In the genomic region with DNA sequence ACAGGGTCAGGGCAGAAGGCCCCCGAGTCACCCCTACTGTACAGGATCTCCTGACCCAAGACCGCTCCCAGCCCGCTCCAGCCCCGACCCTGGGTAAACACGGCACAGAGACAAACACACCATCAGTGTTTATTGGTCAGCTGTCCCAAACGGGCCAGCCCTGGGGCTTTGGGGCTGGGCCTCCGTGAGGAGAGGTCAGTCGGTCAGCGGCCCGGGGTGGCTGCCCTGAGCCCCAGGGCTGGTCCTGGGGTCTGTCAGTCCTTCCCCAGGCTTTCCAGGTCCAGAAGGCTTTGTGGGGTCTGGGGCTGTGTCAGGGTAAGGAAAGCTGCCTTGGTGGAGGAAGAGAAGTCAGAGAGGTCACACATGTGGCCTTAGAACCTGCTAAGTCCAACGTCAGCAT, we compare ENCODE assay signal across 19 cellular contexts. TPM values are rescaled to one million over a fixed set of nuclear protein-coding genes. Genes with fewer than 3 reads are reported as not detected.
A peak's percentile ranks its signal among the peaks of the same experiment; 100 is the strongest.
DNase-seq lines count a peak whose midpoint lies in the region; ATAC-seq and TF ChIP-seq lines count a peak whose summit lies in the region.
"Had no signal": no experiment of that assay in that cellular context is flagged by ENCODE, and none has a peak within 500 bp of the region (broad histone marks: within the 10 kb centered on the region; RNA-seq: fewer than 3 reads in every experiment).

No MANE protein-coding gene starts in this region.

- ATAC-seq in GM19467 (IDR thresholded peaks at IDR 0.05; ENCODE audit: unreplicated experiment): no peak
- ATAC-seq: gastrocnemius medialis, mucosa of descending colon, pancreas, sciatic nerve had no signal

- H3K27me3 Mint-ChIP-seq in activated T-cell treated with anti-CD3 and anti-CD28 coated beads, Interleukin-2, amount 50 U/mL, for 24 hours: no peaks in the 10 kb centered on the region
- H3K27me3 Mint-ChIP-seq in Calu3 (ENCODE audit: unreplicated experiment): no peaks in the 10 kb centered on the region
- no peaks in the 10 kb centered on the region for H3K27me3 Mint-ChIP-seq in activated T-helper 1 cell treated with anti-CD3 and anti-CD28 coated beads, Interleukin-12 subunit alpha, Interleukin-12 subunit beta, Interleukin-2, Interleukin-4 antibody, amounts not matched to agents 30 ng/mL and 10 ng/mL and 1 ng/mL, durations not matched to agents 14 hours and 24 hours and 36 hours (ENCODE audit: insufficient read depth)

- no peak for TF ChIP-seq EP300 in neural cell (conservative IDR thresholded peaks at IDR 0.05; ENCODE audit: poor library complexity, severe bottlenecking)

- H4K20me1 ChIP-seq in neural cell (ENCODE audit: insufficient read depth): no peaks in the 10 kb centered on the region

- H3K4me1 Mint-ChIP-seq in activated T-cell treated with anti-CD3 and anti-CD28 coated beads, Interleukin-2, amount 50 U/mL, for 24 hours (ENCODE audit: low read depth): peaks cover 61% of the 10 kb centered on the region
- peaks cover 43% of the 10 kb centered on the region for H3K4me1 Mint-ChIP-seq in Calu3 (ENCODE audit: low read depth, unreplicated experiment)
- peaks cover 48% of the 10 kb centered on the region for H3K4me1 Mint-ChIP-seq in activated T-helper 1 cell treated with anti-CD3 and anti-CD28 coated beads, Interleukin-12 subunit alpha, Interleukin-12 subunit beta, Interleukin-2, Interleukin-4 antibody, amounts not matched to agents 30 ng/mL and 10 ng/mL and 1 ng/mL, durations not matched to agents 14 hours and 24 hours and 36 hours (ENCODE audit: low read depth)

- H3K9ac ChIP-seq in neural cell (ENCODE audit: low read length): no peak overlapping the region

- peaks cover 57% of the 10 kb centered on the region for H3K36me3 Mint-ChIP-seq in activated T-cell treated with anti-CD3 and anti-CD28 coated beads, Interleukin-2, amount 50 U/mL, for 24 hours (ENCODE audit: low read depth)
- H3K36me3 Mint-ChIP-seq in Calu3 (ENCODE audit: insufficient read depth, unreplicated experiment): peaks cover 61% of the 10 kb centered on the region
- peaks cover 23% of the 10 kb centered on the region for H3K36me3 Mint-ChIP-seq in activated T-helper 1 cell treated with anti-CD3 and anti-CD28 coated beads, Interleukin-12 subunit alpha, Interleukin-12 subunit beta, Interleukin-2, Interleukin-4 antibody, amounts not matched to agents 30 ng/mL and 10 ng/mL and 1 ng/mL, durations not matched to agents 14 hours and 24 hours and 36 hours (ENCODE audit: low read depth)

- TF ChIP-seq RAD21 in neural cell (conservative IDR thresholded peaks at IDR 0.05): no peak

- peaks cover 11% of the 10 kb centered on the region for H3K79me2 ChIP-seq in neural cell (replicated peaks; ENCODE audit: insufficient read depth, low read length)

- no peaks in the 10 kb centered on the region for H3K9me2 ChIP-seq in neural cell (ENCODE audit: insufficient read depth, low read length)

- no peaks in the 10 kb centered on the region for H3K36me3 ChIP-seq in neural cell (ENCODE audit: insufficient read depth, low read length)
- H3K36me3 ChIP-seq: pancreas had no signal

- H2AFZ ChIP-seq in neural cell (ENCODE audit: low read depth, low read length): no peak overlapping the region

- intact Hi-C loops in Calu3 (cut with micrococcal nuclease; ENCODE audit: unreplicated experiment): no loop called here
- intact Hi-C loops in activated T-helper 1 cell treated with anti-CD3 and anti-CD28 coated beads, Interleukin-12 subunit alpha, Interleukin-12 subunit beta, Interleukin-2, Interleukin-4 antibody, amounts not matched to agents 30 ng/mL and 10 ng/mL and 1 ng/mL, durations not matched to agents 14 hours and 24 hours and 36 hours (cut with micrococcal nuclease): loop anchor here (5.0 kb wide), 2 partner anchors 323 to 947 kb away; a partner anchor contains a TSS

- H3K27ac Mint-ChIP-seq in activated T-cell treated with anti-CD3 and anti-CD28 coated beads, Interleukin-2, amount 50 U/mL, for 24 hours: peak overlapping the region; percentile 67
- H3K27ac Mint-ChIP-seq in Calu3 (ENCODE audit: unreplicated experiment): no peak overlapping the region
- H3K27ac Mint-ChIP-seq in activated T-helper 1 cell treated with anti-CD3 and anti-CD28 coated beads, Interleukin-12 subunit alpha, Interleukin-12 subunit beta, Interleukin-2, Interleukin-4 antibody, amounts not matched to agents 30 ng/mL and 10 ng/mL and 1 ng/mL, durations not matched to agents 14 hours and 24 hours and 36 hours: no peak overlapping the region

- H3K9me3 ChIP-seq in neural cell (ENCODE audit: low read length): no peaks in the 10 kb centered on the region
- H3K9me3 ChIP-seq: gastrocnemius medialis, left ventricle myocardium inferior, mucosa of descending colon, pancreas, SJSA1 had no signal

- no peaks in the 10 kb centered on the region for H3K27me3 ChIP-seq in neural cell (ENCODE audit: insufficient read depth, low read depth, low read length)
- H3K27me3 ChIP-seq: pancreas, SJSA1 had no signal

- no peak for TF ChIP-seq CTCF in Calu3 (IDR thresholded peaks at IDR 0.05; ENCODE audit: unreplicated experiment)
- TF ChIP-seq CTCF in neural cell (IDR thresholded peaks at IDR 0.05; ENCODE audit: poor library complexity, severe bottlenecking): no peak

- H3F3A ChIP-seq in neural cell (ENCODE audit: insufficient read depth, low read length, poor library complexity, severe bottlenecking): no peaks in the 10 kb centered on the region

- no peak for DNase-seq in activated T-cell treated with anti-CD3 and anti-CD28 coated beads, Interleukin-2, amount 50 U/mL, for 24 hours
- DNase-seq in activated T-cell treated with anti-CD3 and anti-CD28 coated beads, Interleukin-2, amount 50 U/mL, for 48 hours: no peak
- DNase-seq in Calu3 (no peak), hippocampal formation (lab: John Stamatoyannopoulos, UW) (no peak), NCI-H2081 treated with DMSO at 0.1 percent for 48 hours (lab: John Stamatoyannopoulos, UW) (no peak)
- no peak for DNase-seq in activated T-helper 1 cell treated with anti-CD3 and anti-CD28 coated beads, Interleukin-12 subunit alpha, Interleukin-12 subunit beta, Interleukin-2, Interleukin-4 antibody, amounts not matched to agents 30 ng/mL and 10 ng/mL and 1 ng/mL, durations not matched to agents 14 hours and 24 hours and 36 hours (ENCODE audit: low spot score)
- DNase-seq: activated gamma-delta T cell, dermis blood vessel endothelial cell, gastrocnemius medialis, left ventricle myocardium inferior, mucosa of descending colon, MV-4-11, NCI-H2029 treated with DMSO at 0.1 percent for 48 hours, NCI-H510A treated with DMSO at 0.1 percent for 48 hours had no signal

- no peaks in the 10 kb centered on the region for H3K9me3 Mint-ChIP-seq in activated T-cell treated with anti-CD3 and anti-CD28 coated beads, Interleukin-2, amount 50 U/mL, for 24 hours
- H3K9me3 Mint-ChIP-seq in Calu3 (ENCODE audit: low read depth, unreplicated experiment): no peaks in the 10 kb centered on the region
- no peaks in the 10 kb centered on the region for H3K9me3 Mint-ChIP-seq in activated T-helper 1 cell treated with anti-CD3 and anti-CD28 coated beads, Interleukin-12 subunit alpha, Interleukin-12 subunit beta, Interleukin-2, Interleukin-4 antibody, amounts not matched to agents 30 ng/mL and 10 ng/mL and 1 ng/mL, durations not matched to agents 14 hours and 24 hours and 36 hours

- BruUV-seq in Calu3 (replicated peaks; lab: Mats Ljungman, UMichigan): no TSS peak

- no peak overlapping the region for H3K27ac ChIP-seq in neural cell (ENCODE audit: low read length)
- H3K27ac ChIP-seq: gastrocnemius medialis, left ventricle myocardium inferior, pancreas, SJSA1 had no signal

- peak overlapping the region; percentile 92 for H3K4me3 ChIP-seq in neural cell (ENCODE audit: low read length)
- H3K4me3 ChIP-seq: gastrocnemius medialis, left ventricle myocardium inferior, mucosa of descending colon, pancreas, SJSA1 had no signal

- CTCF ChIA-PET in Calu3 (lab: Charles Lee): interaction anchor here (0.5 kb wide), 1 partner anchor 65 kb away, joined by 5 read pairs; no protein-coding TSS in a partner anchor

- peak overlapping the region; percentile 93 for H3K4me3 Mint-ChIP-seq in activated T-cell treated with anti-CD3 and anti-CD28 coated beads, Interleukin-2, amount 50 U/mL, for 24 hours
- peak overlapping the region; percentile 12 for H3K4me3 Mint-ChIP-seq in Calu3 (ENCODE audit: low read depth, unreplicated experiment)
- peak overlapping the region; percentile 15 for H3K4me3 Mint-ChIP-seq in activated T-helper 1 cell treated with anti-CD3 and anti-CD28 coated beads, Interleukin-12 subunit alpha, Interleukin-12 subunit beta, Interleukin-2, Interleukin-4 antibody, amounts not matched to agents 30 ng/mL and 10 ng/mL and 1 ng/mL, durations not matched to agents 14 hours and 24 hours and 36 hours

- H3K4me2 ChIP-seq in neural cell (ENCODE audit: low read length): no peak overlapping the region

RNA-seq across cellular contexts. Expression of a gene that starts 2.7 kb away (rescaled TPM):
- 31.5 and 39.9 TPM in 2 replicates for total RNA-seq in Calu3 (2022)
- 62.6 and 70.2 TPM in 2 replicates for total RNA-seq in activated T-helper 1 cell treated with anti-CD3 and anti-CD28 coated beads, Interleukin-12 subunit alpha, Interleukin-12 subunit beta, Interleukin-2, Interleukin-4 antibody, amounts not matched to agents 30 ng/mL and 10 ng/mL and 1 ng/mL, durations not matched to agents 14 hours and 24 hours and 36 hours
- 30.5 and 44.9 TPM in 2 replicates for polyA plus RNA-seq in neural cell
- polyA minus RNA-seq in neural cell: 15.3 and 20.8 TPM in 2 replicates

RNA-seq across cellular contexts. Expression of a gene that starts 4.4 kb away (rescaled TPM):
- total RNA-seq in Calu3 (2022): 0.17 and 1.1 TPM in 2 replicates
- 1.1 and 1.2 TPM in 2 replicates for total RNA-seq in activated T-helper 1 cell treated with anti-CD3 and anti-CD28 coated beads, Interleukin-12 subunit alpha, Interleukin-12 subunit beta, Interleukin-2, Interleukin-4 antibody, amounts not matched to agents 30 ng/mL and 10 ng/mL and 1 ng/mL, durations not matched to agents 14 hours and 24 hours and 36 hours
- polyA plus RNA-seq in neural cell: 3.4 and 5.2 TPM in 2 replicates
- polyA minus RNA-seq in neural cell: 2.5 and 6.6 TPM in 2 replicates

RNA-seq across cellular contexts. Expression of a gene that starts 18.1 kb away (rescaled TPM):
- 11.8 and 12.8 TPM in 2 replicates for total RNA-seq in Calu3 (2022)
- total RNA-seq in activated T-helper 1 cell treated with anti-CD3 and anti-CD28 coated beads, Interleukin-12 subunit alpha, Interleukin-12 subunit beta, Interleukin-2, Interleukin-4 antibody, amounts not matched to agents 30 ng/mL and 10 ng/mL and 1 ng/mL, durations not matched to agents 14 hours and 24 hours and 36 hours: 30.8 and 31.6 TPM in 2 replicates
- 4.8 and 5.9 TPM in 2 replicates for polyA plus RNA-seq in neural cell
- polyA minus RNA-seq in neural cell: 5.8 and 6.8 TPM in 2 replicates

RNA-seq across cellular contexts. Expression of a gene that starts 35.6 kb away (rescaled TPM):
- total RNA-seq in Calu3 (2022): 9.1 and 12.1 TPM in 2 replicates
- total RNA-seq in activated T-helper 1 cell treated with anti-CD3 and anti-CD28 coated beads, Interleukin-12 subunit alpha, Interleukin-12 subunit beta, Interleukin-2, Interleukin-4 antibody, amounts not matched to agents 30 ng/mL and 10 ng/mL and 1 ng/mL, durations not matched to agents 14 hours and 24 hours and 36 hours: 60.6 and 62.4 TPM in 2 replicates
- polyA plus RNA-seq in neural cell: 44.2 and 59.3 TPM in 2 replicates
- 30.3 and 33.8 TPM in 2 replicates for polyA minus RNA-seq in neural cell

RNA-seq across cellular contexts. Expression of a gene that starts 45.8 kb away (rescaled TPM):
- total RNA-seq in Calu3 (2022): 80.7 and 84.6 TPM in 2 replicates
- 39.8 and 43.4 TPM in 2 replicates for total RNA-seq in activated T-helper 1 cell treated with anti-CD3 and anti-CD28 coated beads, Interleukin-12 subunit alpha, Interleukin-12 subunit beta, Interleukin-2, Interleukin-4 antibody, amounts not matched to agents 30 ng/mL and 10 ng/mL and 1 ng/mL, durations not matched to agents 14 hours and 24 hours and 36 hours
- 6.7 and 18.5 TPM in 2 replicates for polyA plus RNA-seq in neural cell
- 10.7 and 11.2 TPM in 2 replicates for polyA minus RNA-seq in neural cell

Comparison
In these comparisons a context has a peak if more than half of its experiments do, and no peak if none do; other contexts are left out.
1. H3K4me3 Mint-ChIP-seq: peak in every context shown above with its lines; median percentile 93 in activated T-cell treated with anti-CD3 and anti-CD28 coated beads, Interleukin-2, amount 50 U/mL, for 24 hours; 15 in activated T-helper 1 cell treated with anti-CD3 and anti-CD28 coated beads, Interleukin-12 subunit alpha, Interleukin-12 subunit beta, Interleukin-2, Interleukin-4 antibody, amounts not matched to agents 30 ng/mL and 10 ng/mL and 1 ng/mL, durations not matched to agents 14 hours and 24 hours and 36 hours; 12 in Calu3.